Comparison of ENCODE assay signal across 9 cellular contexts in genomic region chr20:32208499-32209154, GRCh38. TPM values are rescaled to one million over a fixed set of nuclear protein-coding genes. Genes with fewer than 3 reads are reported as not detected.
DNase-seq lines count a peak whose midpoint lies in the region; ATAC-seq and TF ChIP-seq lines count a peak whose summit lies in the region.
"Had no signal": no experiment of that assay in that cellular context is flagged by ENCODE, and none has a peak within 500 bp of the region (broad histone marks: within the 10 kb centered on the region; RNA-seq: fewer than 3 reads in every experiment).

No MANE protein-coding gene starts in this region.

- H3K9me2 ChIP-seq in Karpas-422 (replicated peaks; ENCODE audit: insufficient read depth, low read length), result no peaks in the 10 kb centered on the region

- H3K9ac ChIP-seq in Karpas-422 (ENCODE audit: low read length), result peak overlapping the region; percentile 93

- no peak overlapping the region for H2AFZ ChIP-seq in Karpas-422 (ENCODE audit: low read length)

- peaks cover 6% of the 10 kb centered on the region; the same call in 1 of the 2 replicates for H4K20me1 ChIP-seq in Karpas-422 (ENCODE audit: insufficient read depth, low read depth, low read length)

- TF ChIP-seq CTCF in BE2C (IDR thresholded peaks at IDR 0.05; ENCODE audit: low read depth, low read length), result no peak

- H3K4me3 ChIP-seq in BE2C (ENCODE audit: low read depth, low read length) (peak overlapping the region; percentile 100), Karpas-422 (ENCODE audit: low read length) (peak overlapping the region; percentile 84)
- peak overlapping the region; percentile 94 for H3K4me3 ChIP-seq in naive thymus-derived CD4-positive, alpha-beta T cell (ENCODE audit: low read length)

- H3K9me3 ChIP-seq in BE2C, result no peaks in the 10 kb centered on the region
- H3K9me3 ChIP-seq in Karpas-422 (ENCODE audit: low read length), result no peaks in the 10 kb centered on the region
- no peaks in the 10 kb centered on the region for H3K9me3 ChIP-seq in naive thymus-derived CD4-positive, alpha-beta T cell (ENCODE audit: control insufficient read depth in 2 of 3, low read length in 3 of 3)

- H3K4me1 Mint-ChIP-seq in central memory CD8-positive, alpha-beta T cell, result peaks cover 72% of the 10 kb centered on the region
- H3K4me1 Mint-ChIP-seq in naive thymus-derived CD4-positive, alpha-beta T cell, result peaks cover 61 to 76% (median 69%) of the 10 kb centered on the region in 7 donors

- no peaks in the 10 kb centered on the region for H3K27me3 Mint-ChIP-seq in central memory CD8-positive, alpha-beta T cell
- H3K27me3 Mint-ChIP-seq in naive thymus-derived CD4-positive, alpha-beta T cell, result no peaks in the 10 kb centered on the region

- no peaks in the 10 kb centered on the region for H3K27me3 ChIP-seq in BE2C
- H3K27me3 ChIP-seq in Karpas-422 (ENCODE audit: low read length), result no peaks in the 10 kb centered on the region
- H3K27me3 ChIP-seq in naive thymus-derived CD4-positive, alpha-beta T cell (ENCODE audit: control insufficient read depth in 2 of 2, insufficient read depth in 2 of 2, low read length in 2 of 2), result no peaks in the 10 kb centered on the region

- no peaks in the 10 kb centered on the region for H3K9me3 Mint-ChIP-seq in central memory CD8-positive, alpha-beta T cell
- peaks cover 0 to 2% (median 0%) of the 10 kb centered on the region in 11 donors for H3K9me3 Mint-ChIP-seq in naive thymus-derived CD4-positive, alpha-beta T cell

- H3K79me2 ChIP-seq in Karpas-422 (ENCODE audit: low read length), result peaks cover 79% of the 10 kb centered on the region

- H3K4me1 ChIP-seq in BE2C (peaks cover 6% of the 10 kb centered on the region; the same call in 1 of the 2 replicates), Karpas-422 (ENCODE audit: low read length) (peaks cover 44% of the 10 kb centered on the region)
- peaks cover 23 to 31% of the 10 kb centered on the region in 2 donors for H3K4me1 ChIP-seq in naive thymus-derived CD4-positive, alpha-beta T cell (ENCODE audit: control insufficient read depth in 2 of 2, insufficient read depth in 2 of 2, low read length in 2 of 2)

- peak overlapping the region; percentile 52; the same call in 1 of the 2 replicates for H3K27ac ChIP-seq in Karpas-422 (ENCODE audit: low read length)
- H3K27ac ChIP-seq in naive thymus-derived CD4-positive, alpha-beta T cell (ENCODE audit: low read depth, low read length), result peak overlapping the region; percentile 91

- peaks cover 27% of the 10 kb centered on the region for H3K36me3 Mint-ChIP-seq in central memory CD8-positive, alpha-beta T cell (ENCODE audit: insufficient read depth)
- peaks cover 3 to 14% (median 10%) of the 10 kb centered on the region in 5 donors for H3K36me3 Mint-ChIP-seq in naive thymus-derived CD4-positive, alpha-beta T cell

- POLR2A ChIA-PET in naive thymus-derived CD4-positive, alpha-beta T cell (lab: Charles Lee), result no interaction called here

- DNase-seq in BE2C (no peak), Karpas-422 (peak; percentile 70), mucosa of gallbladder (ENCODE audit: low spot score) (no peak), SKM-1 (lab: John Stamatoyannopoulos, UW; ENCODE audit: unreplicated experiment) (no peak), HUDEP-2 (lab: John Stamatoyannopoulos, UW; ENCODE audit: unreplicated experiment in 76 of 76) (no peak)
- no peak for DNase-seq in central memory CD8-positive, alpha-beta T cell (ENCODE audit: low spot score in 2 of 2)
- DNase-seq in naive thymus-derived CD4-positive, alpha-beta T cell, result no peak
- DNase-seq: islet precursor cell had no signal

- H3K27ac Mint-ChIP-seq in central memory CD8-positive, alpha-beta T cell (ENCODE audit: low read depth), result peak overlapping the region; percentile 59
- H3K27ac Mint-ChIP-seq in naive thymus-derived CD4-positive, alpha-beta T cell, result peak overlapping the region; percentile 56 to 95 (median 84)

- H3K36me3 ChIP-seq in BE2C (peaks cover 10% of the 10 kb centered on the region), Karpas-422 (ENCODE audit: insufficient read depth, low read length) (peaks cover 8% of the 10 kb centered on the region; the same call in 1 of the 2 replicates)
- H3K36me3 ChIP-seq in naive thymus-derived CD4-positive, alpha-beta T cell (ENCODE audit: control insufficient read depth in 2 of 3, insufficient read depth in 3 of 3, low read length in 3 of 3), result peaks cover 0 to 24% (median 8%) of the 10 kb centered on the region in 3 experiments

- intact Hi-C loops in naive thymus-derived CD4-positive, alpha-beta T cell (cut with micrococcal nuclease), result loop anchor here in 1 of 2 donors (10.0 kb wide), 1 partner anchor 526 kb away; no protein-coding TSS in a partner anchor

- CTCF ChIA-PET in naive thymus-derived CD4-positive, alpha-beta T cell (lab: Charles Lee), result interaction anchor here (1.1 kb wide), 1 partner anchor 25 kb away, joined by 3 read pairs; no protein-coding TSS in a partner anchor

- H3K4me3 Mint-ChIP-seq in central memory CD8-positive, alpha-beta T cell, result peak overlapping the region; percentile 95
- H3K4me3 Mint-ChIP-seq in naive thymus-derived CD4-positive, alpha-beta T cell, result peak overlapping the region; percentile 85 to 100 (median 88)

- no peak for ATAC-seq in central memory CD8-positive, alpha-beta T cell (replicated peaks; ENCODE audit: extremely low read depth, poor library complexity, severe bottlenecking)
- no peak for ATAC-seq in naive thymus-derived CD4-positive, alpha-beta T cell
- ATAC-seq in GM18909 (IDR thresholded peaks at IDR 0.05; ENCODE audit: poor library complexity, unreplicated experiment), result no peak

- peak overlapping the region; percentile 90 for H3K4me2 ChIP-seq in Karpas-422 (ENCODE audit: low read depth, low read length, poor library complexity, severe bottlenecking)

RNA-seq across cellular contexts. Expression of gene POFUT1, which starts 0.9 kb away (rescaled TPM):
- 18.2 TPM for polyA plus RNA-seq in BE2C (2012; ENCODE audit: insufficient read depth, insufficient read length, low read depth)
- 16.7 and 25.8 TPM in 2 replicates for total RNA-seq in Karpas-422 (2014; rRNA removed; shearing (Covaris generic); ENCODE audit: low replicate concordance)
- 10 to 100 TPM; 12.5 to 32.2 (median 19.7) TPM for total RNA-seq in naive thymus-derived CD4-positive, alpha-beta T cell
- 10 to 100 TPM; 16.8 to 18.0 TPM for polyA plus RNA-seq in naive thymus-derived CD4-positive, alpha-beta T cell
- 35.4 TPM for total RNA-seq in mucosa of gallbladder

RNA-seq across cellular contexts. Expression of gene PLAGL2, which starts 1.1 kb away (rescaled TPM):
- polyA plus RNA-seq in BE2C (2012; ENCODE audit: insufficient read depth, insufficient read length, low read depth), result 15.5 TPM
- total RNA-seq in Karpas-422 (2014; rRNA removed; shearing (Covaris generic); ENCODE audit: low replicate concordance), result 19.2 and 30.5 TPM in 2 replicates
- total RNA-seq in naive thymus-derived CD4-positive, alpha-beta T cell, result 10 to 100 TPM; 15.6 to 30.1 (median 17.6) TPM
- 1 to 10 TPM; 3.1 to 5.1 TPM for polyA plus RNA-seq in naive thymus-derived CD4-positive, alpha-beta T cell
- total RNA-seq in mucosa of gallbladder, result 11.9 TPM
